ENCODE assay signal across 8 cellular contexts in the genomic region with DNA sequence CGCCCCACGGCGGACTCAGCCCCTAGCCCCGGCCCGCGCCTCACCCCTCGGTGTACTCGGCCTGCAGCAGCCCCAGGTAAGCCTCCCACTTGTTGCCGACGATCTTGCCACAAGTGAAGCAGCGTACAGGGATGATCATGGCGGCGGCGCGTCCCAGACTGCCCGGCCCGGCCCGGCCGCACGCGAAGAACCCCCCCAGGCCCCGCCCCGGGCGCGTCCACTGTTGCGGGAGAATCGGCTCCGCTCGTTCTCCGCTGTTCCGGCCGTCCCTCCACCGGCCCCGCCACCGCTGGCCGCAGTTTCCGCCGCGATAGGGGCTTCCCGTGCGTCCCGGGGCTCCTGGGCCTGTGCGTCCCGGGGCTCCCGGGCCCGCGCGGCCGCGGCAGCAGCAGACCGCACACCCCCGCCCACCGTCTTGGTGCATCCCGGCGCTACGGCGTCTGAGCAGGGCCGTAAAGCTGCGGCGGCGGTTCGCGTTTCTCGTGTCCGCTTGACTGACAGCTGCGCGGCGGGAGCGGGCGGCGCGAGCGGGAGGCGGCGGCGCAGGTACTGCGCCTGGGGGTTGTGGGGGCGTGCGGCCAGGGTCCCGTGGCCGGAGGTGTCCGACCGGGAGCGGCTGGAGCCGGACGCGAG. TPM values are rescaled to one million over a fixed set of nuclear protein-coding genes. Genes with fewer than 3 reads are reported as not detected.
A peak's percentile ranks its signal among the peaks of the same experiment; 100 is the strongest.
DNase-seq lines count a peak whose midpoint lies in the region; ATAC-seq and TF ChIP-seq lines count a peak whose summit lies in the region.

A gene (minus strand): TSS at position 160 of the 633 bp plus-strand sequence. CDS start 21 bp downstream, at position 139.
A gene with protein sequence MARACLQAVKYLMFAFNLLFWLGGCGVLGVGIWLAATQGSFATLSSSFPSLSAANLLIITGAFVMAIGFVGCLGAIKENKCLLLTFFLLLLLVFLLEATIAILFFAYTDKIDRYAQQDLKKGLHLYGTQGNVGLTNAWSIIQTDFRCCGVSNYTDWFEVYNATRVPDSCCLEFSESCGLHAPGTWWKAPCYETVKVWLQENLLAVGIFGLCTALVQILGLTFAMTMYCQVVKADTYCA (plus strand): TSS at position 483 of the 633 bp plus-strand sequence. CDS start 7,453 bp downstream, outside the sequence.

- no peak for TF ChIP-seq CTCF in CD14-positive monocyte (IDR thresholded peaks at IDR 0.05)
- no peak for TF ChIP-seq CTCF in endodermal cell (conservative IDR thresholded peaks at IDR 0.05)

- peak within 1 kb of the TSS; percentile 88 for H3K4me3 ChIP-seq in endodermal cell (ENCODE audit: low read length)

- DNase-seq in CD14-positive monocyte (ENCODE audit: low spot score) (peak; percentile 88), NOMO-1 treated with DMSO at 0.1 percent for 48 hours (lab: John Stamatoyannopoulos, UW; ENCODE audit: unreplicated experiment) (peak; percentile 81), endodermal cell (peak; percentile 96), mesenteric fat pad (ENCODE audit: low spot score) (peak; percentile 97)
- DNase-seq in activated CD8-positive, alpha-beta memory T cell treated with anti-CD3 and anti-CD28 coated beads, Interleukin-2, amount 50 U/mL, for 1 hour (ENCODE audit: extremely low read depth): peak; percentile 62
- DNase-seq in stimulated activated CD8-positive, alpha-beta memory T cell treated with anti-CD3 and anti-CD28 coated beads, Interleukin-15, amount 100 ng/mL, for 1 hour (ENCODE audit: low read depth): peak; percentile 76

- H3K36me3 Mint-ChIP-seq in CD14-positive monocyte: peaks cover 31 to 34% of the 10 kb centered on the region in 2 donors
- H3K36me3 Mint-ChIP-seq in endodermal cell (ENCODE audit: low read depth): peaks cover 24% of the 10 kb centered on the region

- peak within 1 kb of the TSS; percentile 88 to 93 for H3K4me3 Mint-ChIP-seq in CD14-positive monocyte
- peak within 1 kb of the TSS; percentile 78 for H3K4me3 Mint-ChIP-seq in endodermal cell

- H3K27ac ChIP-seq in endodermal cell (ENCODE audit: low read depth, low read length): peak within 1 kb of the TSS; percentile 99

- peak within 1 kb of the TSS; percentile 72 to 91 (median 84) for H3K27ac Mint-ChIP-seq in CD14-positive monocyte
- H3K27ac Mint-ChIP-seq in endodermal cell: peak within 1 kb of the TSS; percentile 86

- H3K9ac ChIP-seq in endodermal cell (ENCODE audit: extremely low read depth, low read length, poor library complexity, severe bottlenecking): peak within 1 kb of the TSS; percentile 89

- H3K9me3 Mint-ChIP-seq in CD14-positive monocyte (no peaks in the 10 kb centered on the region), endodermal cell (no peaks in the 10 kb centered on the region)

- H3K36me3 ChIP-seq in endodermal cell (ENCODE audit: control insufficient read depth, insufficient read depth, low read length): peaks cover 37% of the 10 kb centered on the region

- peaks cover 15% of the 10 kb centered on the region for H3K4me1 ChIP-seq in endodermal cell (ENCODE audit: control insufficient read depth, insufficient read depth, low read length)

- H3K4me1 Mint-ChIP-seq in CD14-positive monocyte (peaks cover 43% of the 10 kb centered on the region), endodermal cell (peaks cover 14% of the 10 kb centered on the region)

- H3K9me3 ChIP-seq in endodermal cell (ENCODE audit: control insufficient read depth, low read length): no peaks in the 10 kb centered on the region

- 0% methylated on average over 6 to 87 of the region's 87 CpGs for WGBS in endodermal cell (ENCODE audit: insufficient coverage in 1 of 2, insufficient read length in 1 of 2), 2 experiments

- intact Hi-C loops in CD14-positive monocyte (cut with micrococcal nuclease): loop anchor here in 1 of 2 donors (5.0 kb wide), 1 partner anchor 35 kb away; a partner anchor contains a TSS

- H3K27me3 Mint-ChIP-seq in CD14-positive monocyte (ENCODE audit: low read depth in 3 of 3) (peaks cover 0 to 13% (median 8%) of the 10 kb centered on the region in 3 donors), endodermal cell (ENCODE audit: insufficient read depth) (peaks cover 2% of the 10 kb centered on the region)

- H3K27me3 ChIP-seq in endodermal cell (ENCODE audit: control insufficient read depth, insufficient read depth, low read length, poor library complexity, severe bottlenecking): no peaks in the 10 kb centered on the region

- ATAC-seq in GM19351 (IDR thresholded peaks at IDR 0.05; ENCODE audit: unreplicated experiment) (peak; percentile 68), HG03460 (IDR thresholded peaks at IDR 0.05; ENCODE audit: unreplicated experiment) (peak; percentile 57)

RNA-seq across cellular contexts. Expression of the first gene that starts in this region (rescaled TPM):
- polyA plus RNA-seq in CD14-positive monocyte: 100 to 1,000 TPM; 110 to 133 TPM
- total RNA-seq in endodermal cell (100 to 1,000 TPM; 139 to 148 TPM), mesenteric fat pad (203 TPM)
- 111 TPM for polyA plus RNA-seq in endodermal cell (2013, experiment 1 of 2)
- 114 TPM for polyA plus RNA-seq in endodermal cell (2013, experiment 2 of 2)

RNA-seq across cellular contexts. Expression of the second gene that starts in this region (rescaled TPM):
- polyA plus RNA-seq in CD14-positive monocyte: 10 to 100 TPM; 52.6 to 75.5 TPM
- total RNA-seq in endodermal cell: 10 to 100 TPM; 56.8 to 71.1 TPM
- 51.9 TPM for polyA plus RNA-seq in endodermal cell (2013, experiment 1 of 2)
- 47.2 TPM for polyA plus RNA-seq in endodermal cell (2013, experiment 2 of 2)
- 120 TPM for total RNA-seq in mesenteric fat pad

Comparison
In these comparisons a context has a peak if more than half of its experiments do, and no peak if none do; other contexts are left out.
1. Peak in every context shown above with its lines: DNase-seq, ATAC-seq, H3K4me3 ChIP-seq and H3K27ac ChIP-seq.